Comparison of ENCODE assay signal across 16 cellular contexts in genomic region chr2:10433264-10433947, GRCh38. TPM values are rescaled to one million over a fixed set of nuclear protein-coding genes. Genes with fewer than 3 reads are reported as not detected.
DNase-seq lines count a peak whose midpoint lies in the region; ATAC-seq, FAIRE-seq and TF ChIP-seq lines count a peak whose summit lies in the region.
"Had no signal": no experiment of that assay in that cellular context is flagged by ENCODE, and none has a peak within 500 bp of the region (broad histone marks: within the 10 kb centered on the region; RNA-seq: fewer than 3 reads in every experiment).

No MANE protein-coding gene starts in this region.

- no peaks in the 10 kb centered on the region for H3K9me1 ChIP-seq in K562 (ENCODE audit: control insufficient read depth, insufficient read depth, low read length)

- H3K9me3 ChIP-seq in K562 (replicated peaks; ENCODE audit: control insufficient read depth, insufficient read depth, low read depth, low read length), result no peaks in the 10 kb centered on the region
- no peaks in the 10 kb centered on the region for H3K9me3 ChIP-seq in neural progenitor cell (ENCODE audit: low read depth)
- H3K9me3 ChIP-seq: pancreas had no signal

- peak overlapping the region in 1 of 2 experiments; percentile 82; a peak in 2 of 4 replicates for H3K9ac ChIP-seq in K562 (ENCODE audit: insufficient read depth in 1 of 2, low read depth in 2 of 2, low read length in 2 of 2)
- H3K9ac ChIP-seq in neural progenitor cell, result no peak overlapping the region

- CTCF ChIA-PET in K562 (lab: Yijun Ruan, JAX; ENCODE audit: low intra/inter-chr PET ratio), result interaction anchor here (0.5 to 2.1 kb wide), 4 partner anchors 22 to 309 kb away, joined by 3 to 21 read pairs (median 3); no protein-coding TSS in a partner anchor

- TF ChIP-seq RAD21 in K562 (CRISPR knock-in tag; conservative IDR thresholded peaks at IDR 0.05 in 1 of 2, IDR thresholded peaks at IDR 0.05 in 1 of 2), result no peak

- H2AFZ ChIP-seq in K562 (ENCODE audit: low read depth, low read length), result no peak overlapping the region; the same call in 1 of the 2 replicates
- H2AFZ ChIP-seq in neural progenitor cell (replicated peaks), result no peak overlapping the region

- no peak for ATAC-seq in K562
- ATAC-seq in left ventricle myocardium superior, result no peak
- ATAC-seq in GM21619 (IDR thresholded peaks at IDR 0.05; ENCODE audit: unreplicated experiment), result no peak

- H3K4me1 ChIP-seq in K562 (replicated peaks in 1 of 2; ENCODE audit: control insufficient read depth in 2 of 2, insufficient read depth in 2 of 2, low read length in 2 of 2) (peaks cover 9 to 51% of the 10 kb centered on the region in 2 experiments), neural progenitor cell (no peaks in the 10 kb centered on the region)

- peaks cover 15% of the 10 kb centered on the region for H3K4me1 Mint-ChIP-seq in CD14-positive monocyte
- peaks cover 19% of the 10 kb centered on the region for H3K4me1 Mint-ChIP-seq in neural progenitor cell

- H3K27ac Mint-ChIP-seq in CD14-positive monocyte (peak overlapping the region in 3 of 7 donors; percentile 38 to 73 (median 71)), neural progenitor cell (peak overlapping the region; percentile 95)

- H3K27ac ChIP-seq in K562 (ENCODE audit: extremely low read depth, low read depth, low read length) (no peak overlapping the region; the same call in 2 of the 3 replicates), neural progenitor cell (no peak overlapping the region)
- H3K27ac ChIP-seq: pancreas had no signal

- no TSS peak for BruUV-seq in K562 (replicated peaks; lab: Mats Ljungman, UMichigan)

- peak; percentile 76 for FAIRE-seq in GM18507 (lab: Jason Lieb, UNC)
- no peak for FAIRE-seq in K562 (lab: Jason Lieb, UNC)
- FAIRE-seq: colon, endothelial cell of umbilical vein, pancreas had no signal

- no peak for TF ChIP-seq POLR2A in K562 (conservative IDR thresholded peaks at IDR 0.05)

- H3K9me3 Mint-ChIP-seq in CD14-positive monocyte (peaks cover 0 to 2% (median 0%) of the 10 kb centered on the region in 7 donors), neural progenitor cell (no peaks in the 10 kb centered on the region)
- H3K9me3 Mint-ChIP-seq: IgD-negative memory B cell had no signal

- no peaks in the 10 kb centered on the region for H4K20me1 ChIP-seq in K562 (replicated peaks; ENCODE audit: control insufficient read depth, insufficient read depth, low read length)
- no peaks in the 10 kb centered on the region for H4K20me1 ChIP-seq in neural progenitor cell (ENCODE audit: low read depth)

- H3K4me2 ChIP-seq in K562 (ENCODE audit: insufficient read depth, low read length) (no peak overlapping the region), neural progenitor cell (peak overlapping the region; percentile 65)

- H3K27me3 ChIP-seq in K562 (ENCODE audit: control insufficient read depth in 2 of 2, insufficient read depth in 2 of 2, low read length in 2 of 2) (no peaks in the 10 kb centered on the region), neural progenitor cell (peaks cover 19% of the 10 kb centered on the region)
- H3K27me3 ChIP-seq: pancreas had no signal

- peaks cover 2 to 4% of the 10 kb centered on the region in 2 donors for H3K36me3 Mint-ChIP-seq in CD14-positive monocyte
- no peaks in the 10 kb centered on the region for H3K36me3 Mint-ChIP-seq in neural progenitor cell
- H3K36me3 Mint-ChIP-seq: IgD-negative memory B cell had no signal

- peak overlapping the region; percentile 2 to 23 for H3K4me3 Mint-ChIP-seq in CD14-positive monocyte
- peak overlapping the region; percentile 61 for H3K4me3 Mint-ChIP-seq in neural progenitor cell

- H3K4me3 ChIP-seq in K562 (no peak overlapping the region), neural progenitor cell (no peak overlapping the region)
- H3K4me3 ChIP-seq: pancreas had no signal

- in situ Hi-C loops in K562 (cut with MboI), result loop anchor here (10.0 kb wide), 1 partner anchor 639 kb away; no protein-coding TSS in a partner anchor

- TF ChIP-seq CTCF in CD14-positive monocyte (IDR thresholded peaks at IDR 0.05) (no peak), K562 (IDR thresholded peaks at IDR 0.05 in 2 of 3, conservative IDR thresholded peaks at IDR 0.05 in 1 of 3; ENCODE audit: insufficient read depth in 2 of 3, low read depth in 1 of 3, low read length in 3 of 3) (no peak), neural progenitor cell (IDR thresholded peaks at IDR 0.05) (no peak)

- no peak for TF ChIP-seq EP300 in K562 (IDR thresholded peaks at IDR 0.05; ENCODE audit: low read length)

- H3K27me3 Mint-ChIP-seq in CD14-positive monocyte (ENCODE audit: low read depth in 3 of 3), result peaks cover 7 to 16% (median 8%) of the 10 kb centered on the region in 3 donors
- peaks cover 11% of the 10 kb centered on the region for H3K27me3 Mint-ChIP-seq in neural progenitor cell (ENCODE audit: insufficient read depth, low read depth)
- H3K27me3 Mint-ChIP-seq: IgD-negative memory B cell had no signal

- 85% methylated on average over 8 of the region's 10 CpGs for WGBS in K562 (ENCODE audit: insufficient coverage, low coverage, missing lambda C conversion rate)

- H3K79me2 ChIP-seq in K562 (ENCODE audit: control insufficient read depth, insufficient read depth, low read length) (no peaks in the 10 kb centered on the region), neural progenitor cell (ENCODE audit: low read depth) (no peaks in the 10 kb centered on the region)

- H3K36me3 ChIP-seq in K562 (ENCODE audit: control insufficient read depth, insufficient read depth, low read length) (no peaks in the 10 kb centered on the region), neural progenitor cell (no peaks in the 10 kb centered on the region)
- H3K36me3 ChIP-seq: pancreas had no signal

- POLR2A ChIA-PET in K562 (lab: Yijun Ruan, JAX), result interaction anchor here (0.6 to 3.1 kb wide), 3 partner anchors 14 to 309 kb away, joined by 3 to 14 read pairs (median 9); no protein-coding TSS in a partner anchor

- intact Hi-C loops in CD14-positive monocyte (cut with micrococcal nuclease) (loop anchor here in 1 of 2 donors (10.0 kb wide), 1 partner anchor 449 kb away; no protein-coding TSS in a partner anchor), K562 (cut with micrococcal nuclease) (loop anchor here (10.0 kb wide), 1 partner anchor 629 kb away; no protein-coding TSS in a partner anchor), left ventricle myocardium superior (cut with micrococcal nuclease) (no loop called here)

- H3F3A ChIP-seq in neural progenitor cell (ENCODE audit: low read depth), result no peaks in the 10 kb centered on the region

- no peak for DNase-seq in CD14-positive monocyte (ENCODE audit: low spot score)
- no peak for DNase-seq in GM18507 (ENCODE audit: extremely low spot score, insufficient read length, low read depth)
- no peak for DNase-seq in K562 (ENCODE audit: extremely low read depth in 1 of 4, low spot score in 3 of 4)
- no peak for DNase-seq in neural progenitor cell (ENCODE audit: low spot score)
- DNase-seq in left ventricle myocardium superior, result no peak
- DNase-seq in KG1 (lab: John Stamatoyannopoulos, UW), result no peak
- DNase-seq: DMS79; left cardiac atrium; NCI-H2081 treated with DMSO at 0.1 percent for 48 hours; Right ventricle myocardium superior; stimulated activated CD4-positive, alpha-beta T cell treated with anti-CD3 and anti-CD28 coated beads, Interleukin-2, amount 100 ng/mL, for 48 hours had no signal

TF ChIP-seq in K562, 482 proteins besides CTCF, POLR2A, EP300 and RAD21 (continues in another document):
- TF ChIP-seq, protein P1, sequence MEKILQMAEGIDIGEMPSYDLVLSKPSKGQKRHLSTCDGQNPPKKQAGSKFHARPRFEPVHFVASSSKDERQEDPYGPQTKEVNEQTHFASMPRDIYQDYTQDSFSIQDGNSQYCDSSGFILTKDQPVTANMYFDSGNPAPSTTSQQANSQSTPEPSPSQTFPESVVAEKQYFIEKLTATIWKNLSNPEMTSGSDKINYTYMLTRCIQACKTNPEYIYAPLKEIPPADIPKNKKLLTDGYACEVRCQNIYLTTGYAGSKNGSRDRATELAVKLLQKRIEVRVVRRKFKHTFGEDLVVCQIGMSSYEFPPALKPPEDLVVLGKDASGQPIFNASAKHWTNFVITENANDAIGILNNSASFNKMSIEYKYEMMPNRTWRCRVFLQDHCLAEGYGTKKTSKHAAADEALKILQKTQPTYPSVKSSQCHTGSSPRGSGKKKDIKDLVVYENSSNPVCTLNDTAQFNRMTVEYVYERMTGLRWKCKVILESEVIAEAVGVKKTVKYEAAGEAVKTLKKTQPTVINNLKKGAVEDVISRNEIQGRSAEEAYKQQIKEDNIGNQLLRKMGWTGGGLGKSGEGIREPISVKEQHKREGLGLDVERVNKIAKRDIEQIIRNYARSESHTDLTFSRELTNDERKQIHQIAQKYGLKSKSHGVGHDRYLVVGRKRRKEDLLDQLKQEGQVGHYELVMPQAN (IDR thresholded peaks at IDR 0.05; ENCODE audit: borderline replicate concordance), result peak; percentile 38; the same call in 1 of the 2 replicates

RNA-seq across cellular contexts. Expression of gene ODC1, which starts 14.7 kb away (rescaled TPM):
- polyA plus RNA-seq in CD14-positive monocyte, result 10 to 100 TPM; 22.7 to 23.6 TPM
- total RNA-seq in K562 (2011; cell fraction: chromatin; rRNA removed; ENCODE audit: low replicate concordance), result 99.9 and 124 TPM in 2 replicates
- total RNA-seq in K562 (2011; cell fraction: nucleolus; rRNA removed), result 80.3 and 83.7 TPM in 2 replicates
- total RNA-seq in K562 (2011; cell fraction: nucleoplasm; rRNA removed), result 115 and 142 TPM in 2 replicates
- 392 and 447 TPM in 2 replicates for total RNA-seq in K562 (2014; rRNA removed)
- 525 and 551 TPM in 2 replicates for total RNA-seq in K562 (2014; rRNA removed; fragmentation: Illumina TruSeq; extraction: Trizol)
- total RNA-seq in K562 (2015; rRNA removed; fragmentation: Illumina TruSeq; extraction: Trizol), result 512 and 539 TPM in 2 replicates
- 379 and 398 TPM in 2 replicates for total RNA-seq in K562 (2021)
- 368 and 563 TPM in 2 replicates for polyA plus RNA-seq in K562 (2011; rRNA removed)
- polyA plus RNA-seq in K562 (2011; cell fraction: cytosol; rRNA removed), result 282 and 395 TPM in 2 replicates
- 190 and 232 TPM in 2 replicates for polyA plus RNA-seq in K562 (2011; cell fraction: nucleus; rRNA removed)
- 213 and 358 TPM in 2 replicates for polyA plus RNA-seq in K562 (2012)
- 473 and 553 TPM in 2 replicates for polyA plus RNA-seq in K562 (2014; fragmentation: Illumina TruSeq; extraction: Trizol)
- polyA plus RNA-seq in K562 (2014; fragmentation: Nextera tagmentation; extraction: Ambion mirVana), result 100 to 1,000 TPM; 142 to 169 TPM
- polyA plus RNA-seq in K562 (2014; rRNA removed), result 457 and 488 TPM in 2 replicates
- polyA minus RNA-seq in K562 (2011; rRNA and poly(A)+ RNA removed), result 600 and 763 TPM in 2 replicates
- 138 and 222 TPM in 2 replicates for polyA minus RNA-seq in K562 (2011; cell fraction: cytosol; rRNA and poly(A)+ RNA removed)
- polyA minus RNA-seq in K562 (2011; cell fraction: nucleus; rRNA and poly(A)+ RNA removed), result 41.1 and 78.2 TPM in 2 replicates
- 348 and 437 TPM in 2 replicates for total RNA-seq in neural progenitor cell (ENCODE audit: low replicate concordance)
- 26.4 TPM for total RNA-seq in left ventricle myocardium superior
